9 cellular contexts compared by ENCODE assay signal in genomic region chr17:4509402-4509801, GRCh38. TPM values are rescaled to one million over a fixed set of nuclear protein-coding genes. Genes with fewer than 3 reads are reported as not detected.
DNase-seq lines count a peak whose midpoint lies in the region; ATAC-seq and TF ChIP-seq lines count a peak whose summit lies in the region.
"Had no signal": no experiment of that assay in that cellular context is flagged by ENCODE, and none has a peak within 500 bp of the region (broad histone marks: within the 10 kb centered on the region; RNA-seq: fewer than 3 reads in every experiment).

No MANE protein-coding gene starts in this region.

- intact Hi-C loops in Right ventricle myocardium inferior (cut with DNase I) = no loop called here
- intact Hi-C loops in cardiac septum (cut with DNase I) = no loop called here

- H3K4me1 ChIP-seq in lung (ENCODE audit: control insufficient read depth in 2 of 2, insufficient read depth in 2 of 2, low read length in 2 of 2) = peaks cover 0 to 75% of the 10 kb centered on the region in 2 donors

- TF ChIP-seq CTCF in lung (IDR thresholded peaks at IDR 0.05; ENCODE audit: control extremely low read depth, extremely low read depth) = no peak

- ATAC-seq in Right ventricle myocardium inferior = no peak
- ATAC-seq in lung (ENCODE audit: insufficient read depth, low FRiP score) = no peak

- no peaks in the 10 kb centered on the region for H3K27me3 ChIP-seq in lung (ENCODE audit: control insufficient read depth, insufficient read depth)

- no peaks in the 10 kb centered on the region for H3K36me3 ChIP-seq in lung (ENCODE audit: control insufficient read depth in 2 of 2, insufficient read depth in 2 of 2, low read length in 2 of 2)

- 21 to 27% methylated on average over 8 of the region's 8 CpGs for WGBS in lung, 2 donors

- H3K27ac ChIP-seq in angular gyrus (ENCODE audit: low read depth, low read length) = peak overlapping the region; percentile 79
- H3K27ac ChIP-seq in lung (ENCODE audit: low read depth in 1 of 2, low read length in 1 of 2) = peak overlapping the region; percentile 51 to 70

- DNase-seq in Right ventricle myocardium inferior (ENCODE audit: missing footprints) = peak; percentile 61
- DNase-seq in cardiac septum (ENCODE audit: low spot score) = no peak
- DNase-seq in lung (ENCODE audit: low spot score) = no peak
- DNase-seq in AG08396 (ENCODE audit: low spot score) = no peak
- DNase-seq in mesenteric fat pad (ENCODE audit: low spot score) = no peak
- no peak for DNase-seq in dedifferentiated amniotic fluid mesenchymal stem cell (ENCODE audit: extremely low spot score)
- no peak for DNase-seq in NCI-H82 treated with DMSO at 0.1 percent for 48 hours (lab: John Stamatoyannopoulos, UW; ENCODE audit: unreplicated experiment)
- DNase-seq: NCI-H1930 had no signal

- no peak overlapping the region for H3K4me3 ChIP-seq in lung

- no peaks in the 10 kb centered on the region for H3K9me3 ChIP-seq in lung (ENCODE audit: control insufficient read depth in 2 of 2, insufficient read depth in 1 of 2, low read length in 1 of 2)

RNA-seq across cellular contexts. Expression of gene SPNS2, which starts 10.7 kb away (rescaled TPM):
- 12.4 TPM for total RNA-seq in Right ventricle myocardium inferior
- total RNA-seq in cardiac septum = 10.3 TPM
- 10 to 100 TPM; 26.8 to 32.1 TPM for total RNA-seq in lung
- polyA plus RNA-seq in lung = 10 to 100 TPM; 53.0 to 60.1 TPM
- 18.6 TPM for total RNA-seq in mesenteric fat pad

RNA-seq across cellular contexts. Expression of gene MYBBP1A, which starts 45.8 kb away (rescaled TPM):
- 19.2 TPM for total RNA-seq in Right ventricle myocardium inferior
- 26.1 TPM for total RNA-seq in cardiac septum
- 10 to 100 TPM; 21.2 to 71.7 TPM for total RNA-seq in lung
- polyA plus RNA-seq in lung = 10 to 100 TPM; 34.2 to 34.7 TPM
- 54.0 TPM for total RNA-seq in mesenteric fat pad

RNA-seq across cellular contexts. Expression of gene GGT6, which starts 51.0 kb away (rescaled TPM):
- total RNA-seq in Right ventricle myocardium inferior (0.14 TPM), cardiac septum (not detected), lung (10 to 100 TPM in 1 of 2 donors, 1 to 10 TPM in 1; 8.8 to 12.3 TPM), mesenteric fat pad (not detected)
- polyA plus RNA-seq in lung = 1 to 10 TPM; 2.8 to 6.1 TPM
